Comparison of ENCODE assay signal across 15 cellular contexts in genomic region chr10:89454561-89455347, GRCh38.
"Had no signal": no experiment of that assay in that cellular context is flagged by ENCODE, and none has a peak within 500 bp of the region (broad histone marks: within the 10 kb centered on the region; RNA-seq: fewer than 3 reads in every experiment).

No MANE protein-coding gene starts in this region.

- H3K4me2 ChIP-seq: hepatocyte had no signal

- H3K4me3 ChIP-seq: cardiac muscle cell, dorsolateral prefrontal cortex, hepatocyte, thoracic aorta had no signal

- ATAC-seq: activated CD4-positive, CD25-positive, alpha-beta regulatory T cell treated with anti-CD3 and anti-CD28 coated beads, Interleukin-2, amount 50 U/mL, for 24 hours; activated naive CD8-positive, alpha-beta T cell treated with anti-CD3 and anti-CD28 coated beads, Interleukin-2, amount 50 U/mL, for 24 hours; activated T-helper 17 cell treated with anti-CD3 and anti-CD28 coated beads, Interleukin-2, amount 50 U/mL, for 72 hours; left lobe of liver; sciatic nerve had no signal

- DNase-seq: activated CD4-positive, alpha-beta T cell treated with anti-CD3 and anti-CD28 coated beads, Interleukin-2, amount 50 U/mL, for 1 hour; activated naive CD4-positive, alpha-beta T cell treated with Interleukin-2 at 50 U/mL for 16 hours; activated naive CD8-positive, alpha-beta T cell treated with anti-CD3 and anti-CD28 coated beads, Interleukin-2, amount 50 U/mL, for 24 hours; activated T-cell treated with anti-CD3 and anti-CD28 coated beads for 4 hours; dorsolateral prefrontal cortex; islet precursor cell; occipital lobe; T-helper 9 cell had no signal

- H3K27me3 ChIP-seq: cardiac muscle cell, dorsolateral prefrontal cortex, hepatocyte had no signal

- H3K27ac ChIP-seq: cardiac muscle cell, dorsolateral prefrontal cortex, hepatocyte, thoracic aorta had no signal

- H3K36me3 ChIP-seq: cardiac muscle cell, thoracic aorta had no signal

- H2AFZ ChIP-seq: hepatocyte had no signal

- H3K9me3 ChIP-seq: thoracic aorta had no signal
